In genomic region chr1:102970496-102971078, GRCh38 we compare ENCODE assay signal across 8 cellular contexts.
DNase-seq lines count a peak whose midpoint lies in the region; ATAC-seq, FAIRE-seq and TF ChIP-seq lines count a peak whose summit lies in the region.

No MANE protein-coding gene starts in this region.

- peak in 3 of 5 donors; percentile 2 to 6 (median 6) for DNase-seq in CD4-positive, alpha-beta memory T cell
- DNase-seq in GM19239 (ENCODE audit: insufficient read length, low spot score) (peak; percentile 0), KG1 (lab: John Stamatoyannopoulos, UW) (peak; percentile 28), PC-9 (peak; percentile 11 to 62), esophagus muscularis mucosa (ENCODE audit: extremely low spot score) (no peak), renal cortical epithelial cell (ENCODE audit: low read depth) (peak; percentile 68), ureter (ENCODE audit: low spot score) (no peak)

- H3K4me1 Mint-ChIP-seq in CD4-positive, alpha-beta memory T cell, result no peaks in the 10 kb centered on the region

- H2AFZ ChIP-seq in PC-9, result no peak overlapping the region

- no peak overlapping the region for H3K27ac ChIP-seq in CD4-positive, alpha-beta memory T cell (ENCODE audit: low read depth, low read length)
- no peak overlapping the region for H3K27ac ChIP-seq in PC-9
- no peak overlapping the region for H3K27ac ChIP-seq in esophagus muscularis mucosa (replicated peaks in 1 of 4)

- ATAC-seq in GM21360 (IDR thresholded peaks at IDR 0.05; ENCODE audit: unreplicated experiment), result no peak

- no peak for TF ChIP-seq POLR2A in esophagus muscularis mucosa (IDR thresholded peaks at IDR 0.05; ENCODE audit: low read depth)

- H3K27me3 Mint-ChIP-seq in CD4-positive, alpha-beta memory T cell, result no peaks in the 10 kb centered on the region

- no peaks in the 10 kb centered on the region for H3K9me2 ChIP-seq in PC-9 (ENCODE audit: insufficient read depth)

- H3K4me3 ChIP-seq in CD4-positive, alpha-beta memory T cell (ENCODE audit: low read length in 2 of 2), result no peak overlapping the region
- no peak overlapping the region for H3K4me3 ChIP-seq in PC-9
- no peak overlapping the region for H3K4me3 ChIP-seq in esophagus muscularis mucosa

- no TSS peak for BruUV-seq in PC-9 (replicated peaks; lab: Mats Ljungman, UMichigan)

- H3K4me1 ChIP-seq in CD4-positive, alpha-beta memory T cell (ENCODE audit: insufficient read depth, low read length), result no peaks in the 10 kb centered on the region
- no peaks in the 10 kb centered on the region for H3K4me1 ChIP-seq in PC-9 (replicated peaks; ENCODE audit: insufficient read depth)
- no peaks in the 10 kb centered on the region for H3K4me1 ChIP-seq in esophagus muscularis mucosa

- no peaks in the 10 kb centered on the region for H3F3A ChIP-seq in PC-9 (ENCODE audit: insufficient read depth, low read depth)

- H3K36me3 ChIP-seq in CD4-positive, alpha-beta memory T cell (ENCODE audit: insufficient read depth, low read length), result no peaks in the 10 kb centered on the region
- H3K36me3 ChIP-seq in PC-9 (ENCODE audit: low read depth) (no peaks in the 10 kb centered on the region), esophagus muscularis mucosa (no peaks in the 10 kb centered on the region)

- H3K9me3 ChIP-seq in CD4-positive, alpha-beta memory T cell (ENCODE audit: control insufficient read depth in 1 of 2, low read length in 2 of 2), result no peaks in the 10 kb centered on the region
- H3K9me3 ChIP-seq in PC-9 (ENCODE audit: insufficient read depth, low read depth) (no peaks in the 10 kb centered on the region), esophagus muscularis mucosa (no peaks in the 10 kb centered on the region)

- H3K79me2 ChIP-seq in PC-9 (ENCODE audit: low read depth), result no peaks in the 10 kb centered on the region

- TF ChIP-seq EP300 in esophagus muscularis mucosa (IDR thresholded peaks at IDR 0.05), result no peak

- FAIRE-seq in GM19239 (lab: Jason Lieb, UNC), result peak; percentile 80

- TF ChIP-seq CTCF in PC-9 (conservative IDR thresholded peaks at IDR 0.05) (peak; percentile 97), esophagus muscularis mucosa (IDR thresholded peaks at IDR 0.05) (peak; percentile 5 to 55 (median 11))

- WGBS in esophagus muscularis mucosa, result 69% methylated on average over 17 of the region's 17 CpGs

- intact Hi-C loops in CD4-positive, alpha-beta memory T cell (cut with micrococcal nuclease), result no loop called here
- intact Hi-C loops in PC-9 (cut with micrococcal nuclease; ENCODE audit: unreplicated experiment) (loop anchor here (2.0 kb wide), 1 partner anchor 420 kb away; no protein-coding TSS in a partner anchor), esophagus muscularis mucosa (cut with DNase I) (no loop called here)

- POLR2A ChIA-PET in CD4-positive, alpha-beta memory T cell (lab: Charles Lee; ENCODE audit: partially characterized antibody), result no interaction called here
- POLR2A ChIA-PET in PC-9 (lab: Charles Lee; ENCODE audit: unreplicated experiment), result no interaction called here

- no peak overlapping the region for H3K27ac Mint-ChIP-seq in CD4-positive, alpha-beta memory T cell

- peaks cover 0 to 2% (median 0%) of the 10 kb centered on the region in 8 donors for H3K9me3 Mint-ChIP-seq in CD4-positive, alpha-beta memory T cell

- no peak overlapping the region for H3K4me2 ChIP-seq in PC-9

- no peaks in the 10 kb centered on the region for H3K27me3 ChIP-seq in CD4-positive, alpha-beta memory T cell (ENCODE audit: insufficient read depth, low read length)
- H3K27me3 ChIP-seq in PC-9 (ENCODE audit: insufficient read depth, low read depth), result no peaks in the 10 kb centered on the region
- no peaks in the 10 kb centered on the region for H3K27me3 ChIP-seq in esophagus muscularis mucosa

- H3K4me3 Mint-ChIP-seq in CD4-positive, alpha-beta memory T cell, result no peak overlapping the region

- H3K36me3 Mint-ChIP-seq in CD4-positive, alpha-beta memory T cell, result no peaks in the 10 kb centered on the region

- CTCF ChIA-PET in CD4-positive, alpha-beta memory T cell (lab: Charles Lee; ENCODE audit: partially characterized antibody), result interaction anchor here (0.9 kb wide), 1 partner anchor 11 kb away, joined by 3 read pairs; no protein-coding TSS in a partner anchor
- CTCF ChIA-PET in PC-9 (lab: Charles Lee), result interaction anchor here (0.6 to 0.7 kb wide), 3 partner anchors 140 to 1050 kb away, joined by 3 read pairs; no protein-coding TSS in a partner anchor

- H4K20me1 ChIP-seq in PC-9 (ENCODE audit: insufficient read depth), result no peaks in the 10 kb centered on the region; the same call in 1 of the 2 replicates

Comparison
In these comparisons a context has a peak if more than half of its experiments do, and no peak if none do; other contexts are left out.
1. DNase-seq: peak in CD4-positive, alpha-beta memory T cell (3 of 5), GM19239 (single experiment), KG1 (single experiment), PC-9 (2 of 2) and renal cortical epithelial cell (single experiment); none in esophagus muscularis mucosa (single experiment) and ureter (single experiment).